Comparison of ENCODE assay signal across 17 cellular contexts in the genomic region with DNA sequence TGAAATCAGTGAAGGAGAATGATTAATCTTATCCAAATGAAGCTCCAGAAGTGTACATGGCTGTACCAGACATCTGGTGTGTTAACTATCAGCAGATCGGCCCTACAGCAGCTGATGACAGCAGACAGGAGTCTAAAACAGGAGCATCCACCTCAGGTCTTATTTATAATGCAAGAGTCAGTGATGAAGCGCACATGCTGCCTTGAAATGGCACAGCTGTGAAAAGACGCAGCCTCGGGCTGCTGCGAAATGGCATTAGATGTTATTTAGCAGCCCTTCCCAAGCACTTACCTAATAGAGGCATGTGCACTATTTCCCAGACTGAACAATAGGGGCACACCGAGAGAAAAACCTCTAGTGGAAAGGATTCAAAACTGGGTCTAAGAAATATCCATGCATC.
DNase-seq lines count a peak whose midpoint lies in the region; ATAC-seq and TF ChIP-seq lines count a peak whose summit lies in the region.
"Had no signal": no experiment of that assay in that cellular context is flagged by ENCODE, and none has a peak within 500 bp of the region (broad histone marks: within the 10 kb centered on the region; RNA-seq: fewer than 3 reads in every experiment).

No MANE protein-coding gene starts in this region.

- H3K27me3 Mint-ChIP-seq in CD8-positive, alpha-beta memory T cell: no peaks in the 10 kb centered on the region
- H3K27me3 Mint-ChIP-seq: activated naive CD8-positive, alpha-beta T cell treated with anti-CD3 and anti-CD28 coated beads for 36 hours; progenitor cell of endocrine pancreas had no signal

- H3K36me3 ChIP-seq in DND-41 (ENCODE audit: insufficient read depth, low read length) (no peaks in the 10 kb centered on the region), testis (ENCODE audit: low read depth, missing control alignments) (no peaks in the 10 kb centered on the region)
- H3K36me3 ChIP-seq in CD8-positive, alpha-beta memory T cell (ENCODE audit: insufficient read depth, low read length): no peaks in the 10 kb centered on the region
- H3K36me3 ChIP-seq: stomach had no signal

- POLR2A ChIA-PET in CD8-positive, alpha-beta memory T cell (lab: Charles Lee): no interaction called here

- H3K4me2 ChIP-seq in DND-41 (ENCODE audit: insufficient read depth, low read length): no peak overlapping the region

- no peak for ATAC-seq in DND-41 (ENCODE audit: insufficient read depth, low read depth)
- ATAC-seq: CD8-positive, alpha-beta T cell had no signal

- peaks cover 10% of the 10 kb centered on the region for H3K4me1 ChIP-seq in DND-41 (ENCODE audit: insufficient read depth, low read length)
- peaks cover 20% of the 10 kb centered on the region for H3K4me1 ChIP-seq in CD8-positive, alpha-beta memory T cell (ENCODE audit: insufficient read depth, low read length)
- peaks cover 4% of the 10 kb centered on the region for H3K4me1 ChIP-seq in testis
- H3K4me1 ChIP-seq: stomach had no signal

- intact Hi-C loops in dorsolateral prefrontal cortex (cut with DNase I) (no loop called here), testis (cut with DNase I; ENCODE audit: low total_unique reads) (no loop called here)

- WGBS in testis, 2 donors: 35 to 41% methylated on average over 6 of the region's 6 CpGs

- H3K4me1 Mint-ChIP-seq in CD8-positive, alpha-beta memory T cell: peaks cover 33 to 39% (median 37%) of the 10 kb centered on the region in 3 donors

- H3K79me2 ChIP-seq in DND-41 (ENCODE audit: insufficient read depth, low read length): no peaks in the 10 kb centered on the region

- no peak overlapping the region for H3K9ac ChIP-seq in DND-41 (ENCODE audit: low read depth, low read length)

- H3K27ac ChIP-seq in DND-41 (ENCODE audit: low read length) (no peak overlapping the region), dorsolateral prefrontal cortex (no peak overlapping the region), testis (no peak overlapping the region)
- H3K27ac ChIP-seq in CD8-positive, alpha-beta memory T cell (ENCODE audit: low read depth, low read length): no peak overlapping the region
- H3K27ac ChIP-seq: SK-N-MC, stomach had no signal

- H3K9me3 ChIP-seq in DND-41 (ENCODE audit: insufficient read depth, low read length, severe bottlenecking) (no peaks in the 10 kb centered on the region), testis (no peaks in the 10 kb centered on the region)
- no peaks in the 10 kb centered on the region for H3K9me3 ChIP-seq in CD8-positive, alpha-beta memory T cell (ENCODE audit: low read length)
- H3K9me3 ChIP-seq: stomach had no signal

- H3K4me3 ChIP-seq in DND-41 (ENCODE audit: low read depth in 1 of 2, low read length in 2 of 2): no peak overlapping the region
- H3K4me3 ChIP-seq in dorsolateral prefrontal cortex: peak overlapping the region in 57 of 59 donors; percentile 9 to 67 (median 40)
- H3K4me3 ChIP-seq in CD8-positive, alpha-beta memory T cell (ENCODE audit: low read length): no peak overlapping the region
- H3K4me3 ChIP-seq in testis: no peak overlapping the region
- H3K4me3 ChIP-seq: SK-N-MC, stomach had no signal

- no peak overlapping the region for H3K27ac Mint-ChIP-seq in CD8-positive, alpha-beta memory T cell
- H3K27ac Mint-ChIP-seq: activated naive CD8-positive, alpha-beta T cell treated with anti-CD3 and anti-CD28 coated beads for 36 hours; CD8-positive, alpha-beta T cell; immature natural killer cell; progenitor cell of endocrine pancreas had no signal

- 0 out of 2 replicates have a peak overlapping the region, but pooled peaks have one; percentile 14 for H2AFZ ChIP-seq in DND-41 (ENCODE audit: low read depth, low read length)

- H3K36me3 Mint-ChIP-seq in CD8-positive, alpha-beta memory T cell: peaks cover 0 to 6% (median 0%) of the 10 kb centered on the region in 3 donors
- H3K36me3 Mint-ChIP-seq: CD8-positive, alpha-beta T cell had no signal

- TF ChIP-seq CTCF in DND-41 (IDR thresholded peaks at IDR 0.05; ENCODE audit: borderline replicate concordance, extremely low read depth, low read length, poor library complexity, severe bottlenecking) (no peak), dorsolateral prefrontal cortex (IDR thresholded peaks at IDR 0.05 in 54 of 56, conservative IDR thresholded peaks at IDR 0.05 in 2 of 56; ENCODE audit: low read depth in 1 of 56, partially characterized antibody in 56 of 56) (no peak), testis (IDR thresholded peaks at IDR 0.05) (no peak)

- CTCF ChIA-PET in CD8-positive, alpha-beta memory T cell (lab: Charles Lee): no interaction called here

- H3K27me3 ChIP-seq in DND-41 (ENCODE audit: insufficient read depth, low read length, poor library complexity): no peaks in the 10 kb centered on the region
- peaks cover 0 to 6% (median 0%) of the 10 kb centered on the region in 45 donors for H3K27me3 ChIP-seq in dorsolateral prefrontal cortex
- no peaks in the 10 kb centered on the region for H3K27me3 ChIP-seq in CD8-positive, alpha-beta memory T cell (ENCODE audit: insufficient read depth, low read length, poor library complexity, severe bottlenecking)
- H3K27me3 ChIP-seq in testis: no peaks in the 10 kb centered on the region
- H3K27me3 ChIP-seq: stomach had no signal

- no peaks in the 10 kb centered on the region for H4K20me1 ChIP-seq in DND-41 (ENCODE audit: insufficient read depth, low read length)

- H3K4me3 Mint-ChIP-seq in CD8-positive, alpha-beta memory T cell: no peak overlapping the region
- H3K4me3 Mint-ChIP-seq: activated naive CD8-positive, alpha-beta T cell treated with anti-CD3 and anti-CD28 coated beads for 36 hours; CD8-positive, alpha-beta T cell; immature natural killer cell had no signal

- TF ChIP-seq POLR2A in testis (IDR thresholded peaks at IDR 0.05): no peak

- DNase-seq in DND-41 (no peak), NCI-H2171 treated with DMSO at 0.1 percent for 48 hours (lab: John Stamatoyannopoulos, UW) (peak; percentile 100), dorsolateral prefrontal cortex (no peak), putamen (ENCODE audit: low spot score) (peak; percentile 3), hepatic stellate cell (ENCODE audit: low spot score) (no peak), testis (no peak)
- DNase-seq in CD8-positive, alpha-beta memory T cell: no peak
- no peak for DNase-seq in activated naive CD4-positive, alpha-beta T cell treated with Interleukin-2 at 50 U/mL for 16 hours
- DNase-seq: activated CD8-positive, alpha-beta memory T cell treated with anti-CD3 and anti-CD28 coated beads, Interleukin-2, amount 50 U/mL, for 4 hours; activated naive CD8-positive, alpha-beta T cell treated with anti-CD3 and anti-CD28 coated beads for 36 hours; CD8-positive, alpha-beta T cell; erythroblast; immature natural killer cell; NCI-H526 treated with DMSO at 0.1 percent for 48 hours; stomach had no signal

- H3K9me3 Mint-ChIP-seq in CD8-positive, alpha-beta memory T cell: peaks cover 0 to 2% (median 0%) of the 10 kb centered on the region in 5 donors
- H3K9me3 Mint-ChIP-seq: CD8-positive, alpha-beta T cell; immature natural killer cell had no signal

Comparison
In these comparisons a context has a peak if more than half of its experiments do, and no peak if none do; other contexts are left out.
1. DNase-seq: peak in NCI-H2171 treated with DMSO at 0.1 percent for 48 hours (single experiment) and putamen (single experiment); none in DND-41 (single experiment), dorsolateral prefrontal cortex (0 of 10), CD8-positive, alpha-beta memory T cell (0 of 5), activated naive CD4-positive, alpha-beta T cell treated with Interleukin-2 at 50 U/mL for 16 hours (single experiment), hepatic stellate cell (single experiment) and testis (single experiment).
2. H3K4me3 ChIP-seq: peak in dorsolateral prefrontal cortex (57 of 59); none in DND-41 (0 of 2), CD8-positive, alpha-beta memory T cell (single experiment) and testis (0 of 2).